1 cellular context compared by ENCODE assay signal in genomic region chr12:51890511-51891171, GRCh38.
TF ChIP-seq lines count a peak whose summit lies in the region.

No MANE protein-coding gene starts in this region.

TF ChIP-seq in WTC11, 78 proteins besides CTCF, POLR2A, EP300 and RAD21 (continued from another document):
- TF ChIP-seq PREB (CRISPR knock-in tag; IDR thresholded peaks at IDR 0.05; ENCODE audit: borderline replicate concordance) = no peak
- no peak for TF ChIP-seq ZNF396 (CRISPR knock-in tag; IDR thresholded peaks at IDR 0.05; ENCODE audit: borderline replicate concordance)
- TF ChIP-seq TEAD1 (CRISPR knock-in tag; IDR thresholded peaks at IDR 0.05) = no peak
- TF ChIP-seq KAT7 (CRISPR knock-in tag; IDR thresholded peaks at IDR 0.05; ENCODE audit: borderline replicate concordance) = no peak
- TF ChIP-seq TCF7 (CRISPR knock-in tag; IDR thresholded peaks at IDR 0.05; ENCODE audit: low read depth) = no peak
- TF ChIP-seq SMAD3 (CRISPR knock-in tag; IDR thresholded peaks at IDR 0.05; ENCODE audit: borderline replicate concordance) = no peak
- TF ChIP-seq ZNF512 (CRISPR knock-in tag; IDR thresholded peaks at IDR 0.05; ENCODE audit: borderline replicate concordance) = no peak
- no peak for TF ChIP-seq ZBTB43 (CRISPR knock-in tag; IDR thresholded peaks at IDR 0.05)
- no peak for TF ChIP-seq ESRRA (CRISPR knock-in tag; IDR thresholded peaks at IDR 0.05; ENCODE audit: borderline replicate concordance)
- no peak for TF ChIP-seq ZMAT4 (CRISPR knock-in tag; IDR thresholded peaks at IDR 0.05)
- TF ChIP-seq ZNF138 (CRISPR knock-in tag; conservative IDR thresholded peaks at IDR 0.05) = no peak
- TF ChIP-seq AR (CRISPR knock-in tag; IDR thresholded peaks at IDR 0.05) = no peak
- TF ChIP-seq FOXJ3 (CRISPR knock-in tag; IDR thresholded peaks at IDR 0.05; ENCODE audit: borderline replicate concordance) = no peak
